ENCODE assay signal across 8 cellular contexts in genomic region chr17:81365148-81365600, GRCh38. TPM values are rescaled to one million over a fixed set of nuclear protein-coding genes. Genes with fewer than 3 reads are reported as not detected.
DNase-seq lines count a peak whose midpoint lies in the region; ATAC-seq and TF ChIP-seq lines count a peak whose summit lies in the region.

No MANE protein-coding gene starts in this region.

- H3K36me3 ChIP-seq in mesendoderm (ENCODE audit: control insufficient read depth, insufficient read depth, low read length) (no peaks in the 10 kb centered on the region), vagina (no peaks in the 10 kb centered on the region)

- H3K4me3 ChIP-seq in mesendoderm (ENCODE audit: low read length) (no peak overlapping the region), vagina (peak overlapping the region; percentile 15 to 24)

- H4K8ac ChIP-seq in mesendoderm (ENCODE audit: low read depth, low read length): no peak overlapping the region

- H2BK120ac ChIP-seq in mesendoderm (ENCODE audit: low read depth, low read length): no peak overlapping the region

- no peak overlapping the region for H3K23ac ChIP-seq in mesendoderm (ENCODE audit: low read length)

- no peak overlapping the region for H3K18ac ChIP-seq in mesendoderm (ENCODE audit: low read length)

- H3K9me3 ChIP-seq in vagina: no peaks in the 10 kb centered on the region

- H2AK5ac ChIP-seq in mesendoderm (ENCODE audit: low read length): no peak overlapping the region

- H3K27me3 ChIP-seq in mesendoderm (ENCODE audit: insufficient read depth, low read length, poor library complexity) (no peaks in the 10 kb centered on the region), vagina (no peaks in the 10 kb centered on the region)

- no peak overlapping the region for H3K4me2 ChIP-seq in mesendoderm (ENCODE audit: low read length)

- H4K5ac ChIP-seq in mesendoderm (ENCODE audit: low read length): no peak overlapping the region

- peak in 1 of 2 donors; percentile 15 for TF ChIP-seq POLR2A in vagina (IDR thresholded peaks at IDR 0.05)

- H3K27ac ChIP-seq in mesendoderm (ENCODE audit: low read depth, low read length) (no peak overlapping the region), vagina (peak overlapping the region; percentile 7)

- no peaks in the 10 kb centered on the region for H3K4me1 ChIP-seq in mesendoderm (ENCODE audit: control insufficient read depth, low read depth, low read length)
- peaks cover 24% of the 10 kb centered on the region for H3K4me1 ChIP-seq in vagina

- TF ChIP-seq CTCF in vagina (IDR thresholded peaks at IDR 0.05): no peak

- no peak overlapping the region for H3K9ac ChIP-seq in mesendoderm (ENCODE audit: low read length)

- no CpG with 5 or more reads among the region's 22 CpGs for whole genome bisulfite sequencing in mesendoderm (ENCODE audit: extremely low coverage, insufficient coverage, low lambda C conversion rate)

- H3K79me2 ChIP-seq in mesendoderm (ENCODE audit: control insufficient read depth, insufficient read depth, low read length): no peaks in the 10 kb centered on the region

- no peaks in the 10 kb centered on the region for H3K79me1 ChIP-seq in mesendoderm (ENCODE audit: low read length)

- no peak for ATAC-seq in GM19463 (IDR thresholded peaks at IDR 0.05; ENCODE audit: unreplicated experiment)

- H2BK5ac ChIP-seq in mesendoderm (ENCODE audit: low read length): no peak overlapping the region

- H2BK15ac ChIP-seq in mesendoderm (replicated peaks; ENCODE audit: low read depth): no peak overlapping the region

- peak; percentile 81 for DNase-seq in Caki2 (ENCODE audit: low read depth)
- peak; percentile 47 for DNase-seq in NCI-H226
- DNase-seq in dedifferentiated amniotic fluid mesenchymal stem cell (ENCODE audit: extremely low spot score): peak; percentile 31
- peak; percentile 41 for DNase-seq in mesendoderm
- DNase-seq in vagina (ENCODE audit: extremely low spot score in 2 of 2): peak in 1 of 2 donors; percentile 90
- DNase-seq in NCI-H1105 (lab: John Stamatoyannopoulos, UW): no peak
- DNase-seq in NCI-H1092 treated with DMSO at 0.1 percent for 48 hours (lab: John Stamatoyannopoulos, UW): no peak

- H3K4ac ChIP-seq in mesendoderm (ENCODE audit: low read depth, low read length): no peak overlapping the region

- in situ Hi-C loops in Caki2 (cut with HindIII; ENCODE audit: low pct_unique_long_range_greater_than_20kb, low sequenced_read_pairs): no loop called here

- intact Hi-C loops in vagina (cut with DNase I): no loop called here

- H3K56ac ChIP-seq in mesendoderm (ENCODE audit: low read length): no peak overlapping the region

RNA-seq across cellular contexts. Expression of gene BAHCC1, which starts 30.1 kb away (rescaled TPM):
- 4.4 and 11.9 TPM in 2 replicates for total RNA-seq in Caki2 (2014; rRNA removed; shearing (Covaris generic); ENCODE audit: low replicate concordance)
- polyA plus RNA-seq in mesendoderm (2013, experiment 1 of 2): 1.6 TPM
- 2.1 TPM for polyA plus RNA-seq in mesendoderm (2013, experiment 2 of 2)
- 9.1 TPM for total RNA-seq in vagina

Comparison
In these comparisons a context has a peak if more than half of its experiments do, and no peak if none do; other contexts are left out.
1. DNase-seq: peak in Caki2 (single experiment), NCI-H226 (single experiment), dedifferentiated amniotic fluid mesenchymal stem cell (single experiment) and mesendoderm (single experiment); none in NCI-H1105 (single experiment) and NCI-H1092 treated with DMSO at 0.1 percent for 48 hours (single experiment).